ENCODE assay signal across 8 cellular contexts in genomic region chr18:51196811-51197660, GRCh38. TPM values are rescaled to one million over a fixed set of nuclear protein-coding genes. Genes with fewer than 3 reads are reported as not detected.
DNase-seq lines count a peak whose midpoint lies in the region; ATAC-seq and TF ChIP-seq lines count a peak whose summit lies in the region.

No MANE protein-coding gene starts in this region.

- ATAC-seq in GM18498 (IDR thresholded peaks at IDR 0.05; ENCODE audit: unreplicated experiment) (peak; percentile 10), HG03064 (IDR thresholded peaks at IDR 0.05; ENCODE audit: low read depth, unreplicated experiment) (peak; percentile 7), left cardiac atrium (peak; percentile 4 to 9)

- H3K79me2 ChIP-seq in OCI-LY7 (ENCODE audit: insufficient read depth, low read depth, low read length) = peaks cover 47% of the 10 kb centered on the region

- TF ChIP-seq CTCF in AG04449 (IDR thresholded peaks at IDR 0.05; ENCODE audit: insufficient read depth, low read length, missing control alignments) (no peak), OCI-LY7 (conservative IDR thresholded peaks at IDR 0.05; ENCODE audit: low read length) (no peak), progenitor cell of endocrine pancreas (IDR thresholded peaks at IDR 0.05; ENCODE audit: unreplicated experiment) (no peak)

- H3K27ac ChIP-seq in OCI-LY7 (ENCODE audit: low read depth, low read length, poor library complexity, severe bottlenecking) = peak overlapping the region; percentile 78

- peaks cover 24% of the 10 kb centered on the region for H3K36me3 ChIP-seq in OCI-LY7 (ENCODE audit: insufficient read depth, low read length)

- H3K4me2 ChIP-seq in OCI-LY7 (ENCODE audit: low read length) = peak overlapping the region; percentile 95

- CTCF ChIA-PET in AG04449 (lab: Yijun Ruan, JAX) = interaction anchor here (0.7 kb wide), 1 partner anchor 28 kb away, joined by 3 read pairs; no protein-coding TSS in a partner anchor
- CTCF ChIA-PET in OCI-LY7 (lab: Charles Lee; ENCODE audit: unreplicated experiment) = no interaction called here

- H3K9me3 Mint-ChIP-seq in progenitor cell of endocrine pancreas (ENCODE audit: low read depth) = no peaks in the 10 kb centered on the region

- peaks cover 26% of the 10 kb centered on the region for H3K4me1 Mint-ChIP-seq in progenitor cell of endocrine pancreas (ENCODE audit: low read depth)

- H3K4me3 ChIP-seq in AG04449 (ENCODE audit: low read depth, low read length) = peak overlapping the region; percentile 86
- peak overlapping the region; percentile 92 for H3K4me3 ChIP-seq in OCI-LY7 (ENCODE audit: low read depth, low read length, poor library complexity, severe bottlenecking)

- POLR2A ChIA-PET in AG04449 (lab: Yijun Ruan, JAX) (interaction anchor here (0.7 to 1.1 kb wide), 3 partner anchors 85 to 318 kb away, joined by 3 to 4 read pairs (median 3); partner anchors contain the start of gene ME2), OCI-LY7 (lab: Charles Lee) (interaction anchor here (0.7 to 7.5 kb wide), 5 partner anchors 9 to 47 kb away, joined by 3 to 50 read pairs (median 3); no protein-coding TSS in a partner anchor)

- no peaks in the 10 kb centered on the region for H3K9me2 ChIP-seq in OCI-LY7 (ENCODE audit: insufficient read depth, low read length)

- BruUV-seq in OCI-LY7 (replicated peaks; lab: Mats Ljungman, UMichigan) = no TSS peak

- peaks cover 3% of the 10 kb centered on the region for H3K36me3 Mint-ChIP-seq in progenitor cell of endocrine pancreas (ENCODE audit: insufficient read depth)

- H3K9me3 ChIP-seq in OCI-LY7 (ENCODE audit: low read length) = no peaks in the 10 kb centered on the region

- no peak overlapping the region for H2AFZ ChIP-seq in OCI-LY7 (ENCODE audit: low read length)

- no peaks in the 10 kb centered on the region for H3K27me3 Mint-ChIP-seq in progenitor cell of endocrine pancreas

- peaks cover 17% of the 10 kb centered on the region; the same call in 1 of the 2 replicates for H4K20me1 ChIP-seq in OCI-LY7 (ENCODE audit: insufficient read depth, low read length)

- DNase-seq in AG04449 (ENCODE audit: low read depth, low spot score) (no peak), OCI-LY7 (ENCODE audit: low spot score) (peak; percentile 41), amniotic epithelial cell (ENCODE audit: low read depth) (peak; percentile 53), left cardiac atrium (peak; percentile 68), progenitor cell of endocrine pancreas (ENCODE audit: low spot score, unreplicated experiment) (peak; percentile 29), mesenteric fat pad (ENCODE audit: low spot score) (no peak)

- H3K4me3 Mint-ChIP-seq in progenitor cell of endocrine pancreas (ENCODE audit: low read depth) = peak overlapping the region; percentile 99

- intact Hi-C loops in OCI-LY7 (cut with micrococcal nuclease; ENCODE audit: unreplicated experiment) (loop anchor here (5.0 to 10.0 kb wide), 4 partner anchors 82 to 322 kb away; partner anchors contain the start of genes ME2 and SMAD4), left cardiac atrium (cut with DNase I) (no loop called here)

- peak overlapping the region; percentile 99 for H3K27ac Mint-ChIP-seq in progenitor cell of endocrine pancreas

- peaks cover 12% of the 10 kb centered on the region for H3K4me1 ChIP-seq in OCI-LY7 (ENCODE audit: insufficient read depth, low read length, poor library complexity, severe bottlenecking)

RNA-seq across cellular contexts. Expression of gene MEX3C, which starts 0.4 kb away (rescaled TPM):
- total RNA-seq in OCI-LY7 (2014; rRNA removed; shearing (Covaris generic)) = 41.9 and 48.9 TPM in 2 replicates
- 43.4 TPM in 2 replicates for total RNA-seq in OCI-LY7 (2022)
- total RNA-seq in left cardiac atrium = 10 to 100 TPM; 18.2 to 28.4 TPM
- total RNA-seq in progenitor cell of endocrine pancreas = 86.2 and 91.1 TPM in 2 replicates
- total RNA-seq in mesenteric fat pad = 27.2 TPM

Comparison
In these comparisons a context has a peak if more than half of its experiments do, and no peak if none do; other contexts are left out.
1. DNase-seq: peak in OCI-LY7 (single experiment), amniotic epithelial cell (single experiment), left cardiac atrium (single experiment) and progenitor cell of endocrine pancreas (single experiment); none in AG04449 (single experiment) and mesenteric fat pad (single experiment).
2. Peak in every context shown above with its lines, with median percentiles within 50 percentile points of each other: ATAC-seq.